ENCODE assay signal across 11 cellular contexts in the genomic region with DNA sequence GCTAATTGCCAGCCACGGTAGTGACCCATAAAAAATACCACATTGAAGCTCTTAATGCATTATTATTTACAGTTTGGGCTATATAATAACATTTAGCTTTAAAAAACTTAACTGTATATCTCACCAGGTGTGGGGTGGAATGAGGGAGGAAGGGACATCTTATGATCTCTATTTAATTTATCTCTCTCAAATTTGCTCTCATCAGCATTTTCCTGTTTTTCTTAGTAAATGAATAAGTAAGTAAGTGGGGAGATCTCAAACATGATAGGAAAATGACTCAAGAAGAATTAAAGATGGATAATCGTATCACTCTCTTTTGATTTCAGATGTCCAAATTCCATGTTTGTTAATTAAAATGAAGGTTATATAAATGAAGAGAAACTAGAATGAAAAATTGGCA.
"Had no signal": no experiment of that assay in that cellular context is flagged by ENCODE, and none has a peak within 500 bp of the region (broad histone marks: within the 10 kb centered on the region; RNA-seq: fewer than 3 reads in every experiment).

No MANE protein-coding gene starts in this region.

- DNase-seq: GM23248, GOT3, H7, H9, HCEC 1CT, HFFc6 had no signal

- H3K27ac ChIP-seq: GM23248 had no signal

- H3K36me3 ChIP-seq: HAP-1 had no signal

- ATAC-seq: GM23338, HCT116 had no signal

- H3K4me2 ChIP-seq: GM23338 had no signal

- H3K9me3 ChIP-seq: HAP-1 had no signal

- H3K4me1 ChIP-seq: HAP-1 had no signal

- H3K4me3 ChIP-seq: GM23248, GM23338, HAP-1 had no signal

- H3K9ac ChIP-seq: GM23248 had no signal

- FAIRE-seq: H1, H54 had no signal

- H2AFZ ChIP-seq: GM23248, GM23338 had no signal
